In genomic region chr18:22020127-22020866, GRCh38 we compare ENCODE assay signal across 1 cellular context.
TF ChIP-seq lines count a peak whose summit lies in the region.

No MANE protein-coding gene starts in this region.

TF ChIP-seq in HepG2, 621 proteins besides CTCF, POLR2A, EP300 and RAD21 (continued from another document and continues in another):
- TF ChIP-seq ZBTB39 (CRISPR knock-in tag; IDR thresholded peaks at IDR 0.05) (no peak), PATZ1 (CRISPR knock-in tag; IDR thresholded peaks at IDR 0.05) (peak; percentile 67), ZNF790 (CRISPR knock-in tag; IDR thresholded peaks at IDR 0.05; ENCODE audit: borderline replicate concordance) (no peak), ZBTB33 (CRISPR knock-in tag; IDR thresholded peaks at IDR 0.05) (no peak), ELK4 (CRISPR knock-in tag; IDR thresholded peaks at IDR 0.05; ENCODE audit: borderline replicate concordance) (no peak), ZNF605 (CRISPR knock-in tag; IDR thresholded peaks at IDR 0.05) (no peak), ATF7 (IDR thresholded peaks at IDR 0.05) (no peak), ATF7 (CRISPR knock-in tag; IDR thresholded peaks at IDR 0.05) (no peak), ZNF577 (CRISPR knock-in tag; IDR thresholded peaks at IDR 0.05; ENCODE audit: borderline replicate concordance, low read depth) (no peak), ZSCAN9 (CRISPR knock-in tag; IDR thresholded peaks at IDR 0.05; ENCODE audit: borderline replicate concordance) (no peak), ZNF124 (CRISPR knock-in tag; IDR thresholded peaks at IDR 0.05) (no peak), RFXAP (CRISPR knock-in tag; IDR thresholded peaks at IDR 0.05; ENCODE audit: borderline replicate concordance) (no peak), CREM (IDR thresholded peaks at IDR 0.05) (peak; percentile 50), CREM (CRISPR knock-in tag; IDR thresholded peaks at IDR 0.05) (no peak), THYN1 (CRISPR knock-in tag; IDR thresholded peaks at IDR 0.05; ENCODE audit: borderline replicate concordance, low read depth) (no peak), ZNF34 (CRISPR knock-in tag; IDR thresholded peaks at IDR 0.05; ENCODE audit: borderline replicate concordance) (no peak), TBP (CRISPR knock-in tag; IDR thresholded peaks at IDR 0.05) (no peak), ZSCAN22 (CRISPR knock-in tag; IDR thresholded peaks at IDR 0.05) (no peak), HDAC2 (CRISPR knock-in tag; IDR thresholded peaks at IDR 0.05) (0 out of 2 replicates have a peak, but pooled peaks have one; percentile 10), ZNF788 (CRISPR knock-in tag; IDR thresholded peaks at IDR 0.05; ENCODE audit: borderline replicate concordance) (0 out of 2 replicates have a peak, but pooled peaks have one; percentile 30), POLR2AphosphoS2 (IDR thresholded peaks at IDR 0.05; ENCODE audit: low read depth, low read length) (no peak), BCLAF1 (IDR thresholded peaks at IDR 0.05) (no peak), PCBP2 (optimal IDR thresholded peaks at IDR 0.05; ENCODE audit: low read depth, low read length, poor library complexity, severe bottlenecking) (no peak), ZMYM4 (CRISPR knock-in tag; IDR thresholded peaks at IDR 0.05) (peak; percentile 28; the same call in 1 of the 2 replicates), ZNF562 (CRISPR knock-in tag; IDR thresholded peaks at IDR 0.05; ENCODE audit: borderline replicate concordance) (no peak), ZNF296 (CRISPR knock-in tag; conservative IDR thresholded peaks at IDR 0.05) (peak; percentile 20; the same call in 1 of the 2 replicates), ERF (CRISPR knock-in tag; IDR thresholded peaks at IDR 0.05) (no peak; the same call in 1 of the 2 replicates), ZFP41 (CRISPR knock-in tag; IDR thresholded peaks at IDR 0.05; ENCODE audit: borderline replicate concordance) (no peak), HIVEP1 (CRISPR knock-in tag; IDR thresholded peaks at IDR 0.05) (0 out of 2 replicates have a peak, but pooled peaks have one; percentile 5), ZNF7 (CRISPR knock-in tag; IDR thresholded peaks at IDR 0.05) (0 out of 2 replicates have a peak, but pooled peaks have one; percentile 51), FOXK2 (IDR thresholded peaks at IDR 0.05) (no peak), THRA (CRISPR knock-in tag; IDR thresholded peaks at IDR 0.05; ENCODE audit: borderline replicate concordance) (peak; percentile 33; the same call in 1 of the 2 replicates), ZFP1 (CRISPR knock-in tag; IDR thresholded peaks at IDR 0.05) (no peak), AGO2 (optimal IDR thresholded peaks at IDR 0.05; ENCODE audit: low read depth, low read length) (no peak), HNRNPLL (IDR thresholded peaks at IDR 0.05; ENCODE audit: low read depth, low read length, poor library complexity, severe bottlenecking) (no peak), ZNF597 (CRISPR knock-in tag; IDR thresholded peaks at IDR 0.05) (no peak), MAX (IDR thresholded peaks at IDR 0.05) (peak; percentile 45; the same call in 1 of the 2 replicates), UBTF (CRISPR knock-in tag; IDR thresholded peaks at IDR 0.05) (0 out of 2 replicates have a peak, but pooled peaks have one; percentile 19), ZNF331 (CRISPR knock-in tag; IDR thresholded peaks at IDR 0.05) (0 out of 2 replicates have a peak, but pooled peaks have one; percentile 5), EZH2 (conservative IDR thresholded peaks at IDR 0.05; ENCODE audit: low read depth, low read length) (no peak), ZBTB4 (CRISPR knock-in tag; IDR thresholded peaks at IDR 0.05; ENCODE audit: borderline replicate concordance) (0 out of 2 replicates have a peak, but pooled peaks have one; percentile 37), TAF1 (CRISPR knock-in tag; IDR thresholded peaks at IDR 0.05) (no peak), TGIF2 (CRISPR knock-in tag; IDR thresholded peaks at IDR 0.05) (0 out of 2 replicates have a peak, but pooled peaks have one; percentile 32), ZFP62 (CRISPR knock-in tag; IDR thresholded peaks at IDR 0.05) (no peak)
